In genomic region chr22:38017272-38017920, GRCh38 we compare ENCODE assay signal across 1 cellular context.
TF ChIP-seq lines count a peak whose summit lies in the region.

No MANE protein-coding gene starts in this region.

TF ChIP-seq in WTC11, 78 proteins besides CTCF, POLR2A, EP300 and RAD21 (continued from another document):
- no peak for TF ChIP-seq PRDM15 (CRISPR knock-in tag; IDR thresholded peaks at IDR 0.05)
- TF ChIP-seq ZNF219 (CRISPR knock-in tag; IDR thresholded peaks at IDR 0.05; ENCODE audit: borderline replicate concordance), result no peak
- no peak for TF ChIP-seq RELA (CRISPR knock-in tag; IDR thresholded peaks at IDR 0.05; ENCODE audit: borderline replicate concordance)
- no peak for TF ChIP-seq USF1 (CRISPR knock-in tag; IDR thresholded peaks at IDR 0.05)
- no peak for TF ChIP-seq TEAD4 (CRISPR knock-in tag; IDR thresholded peaks at IDR 0.05)
- TF ChIP-seq, protein P1, sequence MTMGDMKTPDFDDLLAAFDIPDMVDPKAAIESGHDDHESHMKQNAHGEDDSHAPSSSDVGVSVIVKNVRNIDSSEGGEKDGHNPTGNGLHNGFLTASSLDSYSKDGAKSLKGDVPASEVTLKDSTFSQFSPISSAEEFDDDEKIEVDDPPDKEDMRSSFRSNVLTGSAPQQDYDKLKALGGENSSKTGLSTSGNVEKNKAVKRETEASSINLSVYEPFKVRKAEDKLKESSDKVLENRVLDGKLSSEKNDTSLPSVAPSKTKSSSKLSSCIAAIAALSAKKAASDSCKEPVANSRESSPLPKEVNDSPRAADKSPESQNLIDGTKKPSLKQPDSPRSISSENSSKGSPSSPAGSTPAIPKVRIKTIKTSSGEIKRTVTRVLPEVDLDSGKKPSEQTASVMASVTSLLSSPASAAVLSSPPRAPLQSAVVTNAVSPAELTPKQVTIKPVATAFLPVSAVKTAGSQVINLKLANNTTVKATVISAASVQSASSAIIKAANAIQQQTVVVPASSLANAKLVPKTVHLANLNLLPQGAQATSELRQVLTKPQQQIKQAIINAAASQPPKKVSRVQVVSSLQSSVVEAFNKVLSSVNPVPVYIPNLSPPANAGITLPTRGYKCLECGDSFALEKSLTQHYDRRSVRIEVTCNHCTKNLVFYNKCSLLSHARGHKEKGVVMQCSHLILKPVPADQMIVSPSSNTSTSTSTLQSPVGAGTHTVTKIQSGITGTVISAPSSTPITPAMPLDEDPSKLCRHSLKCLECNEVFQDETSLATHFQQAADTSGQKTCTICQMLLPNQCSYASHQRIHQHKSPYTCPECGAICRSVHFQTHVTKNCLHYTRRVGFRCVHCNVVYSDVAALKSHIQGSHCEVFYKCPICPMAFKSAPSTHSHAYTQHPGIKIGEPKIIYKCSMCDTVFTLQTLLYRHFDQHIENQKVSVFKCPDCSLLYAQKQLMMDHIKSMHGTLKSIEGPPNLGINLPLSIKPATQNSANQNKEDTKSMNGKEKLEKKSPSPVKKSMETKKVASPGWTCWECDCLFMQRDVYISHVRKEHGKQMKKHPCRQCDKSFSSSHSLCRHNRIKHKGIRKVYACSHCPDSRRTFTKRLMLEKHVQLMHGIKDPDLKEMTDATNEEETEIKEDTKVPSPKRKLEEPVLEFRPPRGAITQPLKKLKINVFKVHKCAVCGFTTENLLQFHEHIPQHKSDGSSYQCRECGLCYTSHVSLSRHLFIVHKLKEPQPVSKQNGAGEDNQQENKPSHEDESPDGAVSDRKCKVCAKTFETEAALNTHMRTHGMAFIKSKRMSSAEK (CRISPR knock-in tag; IDR thresholded peaks at IDR 0.05; ENCODE audit: borderline replicate concordance), result no peak
